In the genomic region with DNA sequence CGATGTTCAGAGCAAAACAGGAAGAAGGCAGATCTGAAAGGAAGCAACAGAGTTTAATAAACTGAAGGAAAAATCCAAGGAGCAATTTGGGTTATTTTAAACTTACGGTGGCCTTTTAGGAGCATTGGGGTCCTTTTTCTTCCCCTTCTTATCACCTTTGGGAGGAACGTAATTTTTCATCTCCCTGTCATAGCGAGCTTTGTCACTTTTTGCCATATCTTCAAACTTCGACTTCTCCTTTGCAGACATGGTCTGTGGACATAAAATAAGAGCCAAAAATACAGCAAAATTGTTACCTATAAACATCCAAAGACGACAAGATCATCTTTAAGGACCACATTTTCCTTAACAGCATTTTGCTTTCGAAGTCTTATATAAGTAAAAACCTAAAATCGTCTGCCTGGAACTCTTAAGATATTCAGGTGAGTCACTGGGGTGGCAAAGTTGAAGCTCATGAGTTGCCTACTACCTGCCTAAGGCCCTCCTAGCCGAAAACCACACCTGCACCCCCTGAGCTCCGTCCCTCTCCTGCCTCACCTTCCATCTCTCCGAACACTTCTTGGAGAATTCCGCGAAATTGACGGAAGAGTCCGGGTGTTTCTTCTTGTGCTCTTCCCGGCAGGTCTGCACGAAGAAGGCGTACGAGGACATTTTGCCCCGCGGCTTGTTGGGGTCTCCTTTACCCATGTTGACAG, we compare ENCODE assay signal across 8 cellular contexts. TPM values are rescaled to one million over a fixed set of nuclear protein-coding genes. Genes with fewer than 3 reads are reported as not detected.
DNase-seq lines count a peak whose midpoint lies in the region; ATAC-seq and TF ChIP-seq lines count a peak whose summit lies in the region.

No MANE protein-coding gene starts in this region.

- TF ChIP-seq CTCF in BE2C (IDR thresholded peaks at IDR 0.05; ENCODE audit: low read depth, low read length) (no peak), IMR-90 (conservative IDR thresholded peaks at IDR 0.05; ENCODE audit: low read depth, low read length) (no peak), glutamatergic neuron (IDR thresholded peaks at IDR 0.05; ENCODE audit: partially characterized antibody, unreplicated experiment) (no peak)

- intact Hi-C loops in IMR-90 (cut with micrococcal nuclease) = loop anchor here (5.0 kb wide), 1 partner anchor 144 kb away; no protein-coding TSS in a partner anchor

- WGBS in IMR-90 (ENCODE audit: extremely low coverage in 2 of 2, insufficient read length in 1 of 2), 2 experiments = 2% methylated on average over 8 of the region's 21 CpGs; no CpG with 5 or more reads in 1 of the 2 experiments

- POLR2A ChIA-PET in IMR-90 (lab: Charles Lee; ENCODE audit: unreplicated experiment) = no interaction called here

- peak overlapping the region in 1 of 2 experiments; percentile 11; a peak in 1 of 4 replicates for H4K8ac ChIP-seq in IMR-90 (ENCODE audit: low read depth in 2 of 2, low read length in 2 of 2)

- no peak for DNase-seq in BE2C
- DNase-seq in IMR-90 = peak; percentile 1
- DNase-seq in activated effector memory CD4-positive, alpha-beta T cell treated with anti-CD3 and anti-CD28 coated beads, Interleukin-2, amount 50 U/mL, for 16 hours = peak; percentile 69
- no peak for DNase-seq in glutamatergic neuron
- DNase-seq in NCI-H1436 treated with DMSO at 0.1 percent for 48 hours (lab: John Stamatoyannopoulos, UW) = no peak
- no peak for DNase-seq in DMS79 treated with DMSO at 0.1 percent for 48 hours (lab: John Stamatoyannopoulos, UW)

- H3K4me1 Mint-ChIP-seq in glutamatergic neuron (ENCODE audit: low read depth, unreplicated experiment) = peaks cover 7% of the 10 kb centered on the region

- H3K9me3 ChIP-seq in BE2C (no peaks in the 10 kb centered on the region), IMR-90 (ENCODE audit: control insufficient read depth, insufficient read depth, low read length) (no peaks in the 10 kb centered on the region), skeletal muscle satellite cell (replicated peaks; ENCODE audit: low read length) (no peaks in the 10 kb centered on the region)

- peak overlapping the region; percentile 45 for H3K27ac ChIP-seq in IMR-90 (ENCODE audit: insufficient read depth, low read length)

- no peak overlapping the region for H2AK9ac ChIP-seq in IMR-90 (replicated peaks; ENCODE audit: low read depth, low read length, poor library complexity)

- H2BK5ac ChIP-seq in IMR-90 (ENCODE audit: low read depth, low read length, poor library complexity, severe bottlenecking) = peak overlapping the region; percentile 86

- no peak overlapping the region for H2BK20ac ChIP-seq in IMR-90 (ENCODE audit: low read depth, low read length)

- H3K9me3 Mint-ChIP-seq in glutamatergic neuron (ENCODE audit: unreplicated experiment) = peaks cover 12% of the 10 kb centered on the region

- H3K4me3 Mint-ChIP-seq in glutamatergic neuron (ENCODE audit: unreplicated experiment) = peak overlapping the region; percentile 95

- peak overlapping the region; percentile 20 for H3K27ac Mint-ChIP-seq in glutamatergic neuron (ENCODE audit: unreplicated experiment)

- no TSS peak for BruUV-seq in IMR-90 (replicated peaks; lab: Mats Ljungman, UMichigan)

- H4K5ac ChIP-seq in IMR-90 (ENCODE audit: low read depth, low read length) = peak overlapping the region; percentile 1; the same call in 1 of the 2 replicates

- TF ChIP-seq POLR2A in IMR-90 (IDR thresholded peaks at IDR 0.05; ENCODE audit: low read depth, low read length) = no peak

- H3K4me3 ChIP-seq in BE2C (ENCODE audit: low read depth, low read length) = peak overlapping the region; percentile 80
- H3K4me3 ChIP-seq in IMR-90 (ENCODE audit: insufficient read depth, low read depth, low read length) = peak overlapping the region; percentile 75
- H3K4me3 ChIP-seq in skeletal muscle satellite cell (ENCODE audit: low read length) = peak overlapping the region; percentile 93

- CTCF ChIA-PET in IMR-90 (lab: Yijun Ruan, JAX) = interaction anchor here (0.6 kb wide), 1 partner anchor 83 kb away, joined by 5 read pairs; no protein-coding TSS in a partner anchor

- H3K9ac ChIP-seq in IMR-90 (ENCODE audit: low read depth, low read length) = peak overlapping the region; percentile 84
- peak overlapping the region; percentile 100 for H3K9ac ChIP-seq in skeletal muscle satellite cell (ENCODE audit: low read depth, low read length)

- H3K27me3 ChIP-seq in BE2C (no peaks in the 10 kb centered on the region), IMR-90 (ENCODE audit: control insufficient read depth, insufficient read depth, low read length) (no peaks in the 10 kb centered on the region), skeletal muscle satellite cell (ENCODE audit: control insufficient read depth, insufficient read depth, low read length) (no peaks in the 10 kb centered on the region)

- H3K9me1 ChIP-seq in IMR-90 (ENCODE audit: insufficient read depth, low read length) = no peaks in the 10 kb centered on the region; the same call in 1 of the 2 replicates

- H4K20me1 ChIP-seq in IMR-90 (ENCODE audit: insufficient read depth, low read length) = no peaks in the 10 kb centered on the region

- dilution Hi-C loops in IMR-90 (cut with HindIII; ENCODE audit: low sequenced_read_pairs, unreplicated experiment) = no loop called here

- H3K14ac ChIP-seq in IMR-90 (replicated peaks; ENCODE audit: low read depth, low read length) = peak overlapping the region; percentile 68

- H3K56ac ChIP-seq in IMR-90 (ENCODE audit: extremely low read depth, insufficient read depth, low read length) = peak overlapping the region; percentile 27; the same call in 1 of the 2 replicates

- H3K18ac ChIP-seq in IMR-90 (ENCODE audit: low read depth, low read length) = no peak overlapping the region

- H3K36me3 Mint-ChIP-seq in glutamatergic neuron (ENCODE audit: unreplicated experiment) = no peaks in the 10 kb centered on the region

- TF ChIP-seq RAD21 in IMR-90 (IDR thresholded peaks at IDR 0.05; ENCODE audit: low read length) = no peak

- H3K4ac ChIP-seq in IMR-90 (ENCODE audit: low read depth, low read length) = peak overlapping the region; percentile 82

- H2AFZ ChIP-seq in IMR-90 (replicated peaks; ENCODE audit: low read length, poor library complexity) = peak overlapping the region; percentile 84

- H3K4me1 ChIP-seq in BE2C = no peaks in the 10 kb centered on the region
- no peaks in the 10 kb centered on the region for H3K4me1 ChIP-seq in IMR-90 (ENCODE audit: control insufficient read depth, insufficient read depth, low read length)
- peaks cover 26% of the 10 kb centered on the region for H3K4me1 ChIP-seq in skeletal muscle satellite cell (ENCODE audit: control insufficient read depth, insufficient read depth, low read length)

- H3K36me3 ChIP-seq in BE2C (peaks cover 55% of the 10 kb centered on the region), IMR-90 (ENCODE audit: control insufficient read depth, insufficient read depth, low read length) (peaks cover 6% of the 10 kb centered on the region), skeletal muscle satellite cell (ENCODE audit: insufficient read depth, low read length) (peaks cover 40% of the 10 kb centered on the region)

- no peak overlapping the region; the same call in 1 of the 2 replicates for H4K91ac ChIP-seq in IMR-90 (ENCODE audit: insufficient read depth, low read depth, low read length)

- peak overlapping the region; percentile 79 for H3K23ac ChIP-seq in IMR-90 (ENCODE audit: low read depth, low read length)

- H2AK5ac ChIP-seq in IMR-90 (ENCODE audit: low read depth, low read length) = peak overlapping the region; percentile 69

- in situ Hi-C loops in IMR-90 (cut with MboI; ENCODE audit: low sequenced_read_pairs) = no loop called here

- ATAC-seq in IMR-90 (ENCODE audit: low read depth) (no peak), GM18858 (IDR thresholded peaks at IDR 0.05; ENCODE audit: unreplicated experiment) (no peak)

- no peak overlapping the region for H2BK15ac ChIP-seq in IMR-90 (ENCODE audit: low read depth, low read length)

- H3K79me1 ChIP-seq in IMR-90 (ENCODE audit: low read depth in 1 of 2, low read length in 2 of 2) = peaks cover 0 to 4% of the 10 kb centered on the region in 2 experiments; a peak in 3 of 4 replicates

- H3K4me2 ChIP-seq in IMR-90 (ENCODE audit: low read depth, low read length) (peak overlapping the region; percentile 99), skeletal muscle satellite cell (ENCODE audit: low read length) (peak overlapping the region; percentile 93)

- no peak overlapping the region for H2BK120ac ChIP-seq in IMR-90 (ENCODE audit: low read depth, low read length)

- peaks cover 3% of the 10 kb centered on the region for H3K27me3 Mint-ChIP-seq in glutamatergic neuron (ENCODE audit: unreplicated experiment)

TF ChIP-seq in IMR-90, 13 proteins besides CTCF, POLR2A, EP300 and RAD21:
- TF ChIP-seq NFE2L2 (IDR thresholded peaks at IDR 0.05; ENCODE audit: low read depth, low read length) = no peak
- TF ChIP-seq FOS (IDR thresholded peaks at IDR 0.05; ENCODE audit: low read depth, low read length) = no peak
- TF ChIP-seq MAFK (IDR thresholded peaks at IDR 0.05; ENCODE audit: low read depth, low read length) = no peak
- TF ChIP-seq MAZ (IDR thresholded peaks at IDR 0.05; ENCODE audit: borderline replicate concordance, low read depth, low read length) = no peak
- TF ChIP-seq RCOR1 (IDR thresholded peaks at IDR 0.05; ENCODE audit: insufficient replicate concordance, low read length) = no peak
- no peak for TF ChIP-seq SMC3 (IDR thresholded peaks at IDR 0.05; ENCODE audit: low read depth, low read length)
- TF ChIP-seq BHLHE40 (IDR thresholded peaks at IDR 0.05; ENCODE audit: low read depth, low read length) = no peak
- no peak for TF ChIP-seq MXI1 (IDR thresholded peaks at IDR 0.05; ENCODE audit: borderline replicate concordance, low read depth, low read length)

RNA-seq across cellular contexts. Expression of a gene that starts 1.0 kb away (rescaled TPM):
- 86.8 TPM for polyA plus RNA-seq in BE2C (2012; ENCODE audit: insufficient read depth, insufficient read length, low read depth)
- total RNA-seq in IMR-90 (2012; rRNA removed) = 49.3 and 112 TPM in 2 replicates
- polyA plus RNA-seq in IMR-90 (2012; rRNA removed) = 83.2 and 106 TPM in 2 replicates
- polyA plus RNA-seq in IMR-90 (2012; cell fraction: cytosol; rRNA removed) = 19.0 and 21.0 TPM in 2 replicates
- 9.2 and 30.2 TPM in 2 replicates for polyA plus RNA-seq in IMR-90 (2012; cell fraction: nucleus; rRNA removed; ENCODE audit: low replicate concordance)
- total RNA-seq in glutamatergic neuron (ENCODE audit: unreplicated experiment) = 66.9 TPM
- total RNA-seq in skeletal muscle satellite cell (2012; rRNA removed) = 46.3 and 64.9 TPM in 2 replicates

RNA-seq across cellular contexts. Expression of a gene that starts 37.6 kb away (rescaled TPM):
- 15.7 TPM for polyA plus RNA-seq in BE2C (2012; ENCODE audit: insufficient read depth, insufficient read length, low read depth)
- 3.8 and 13.9 TPM in 2 replicates for total RNA-seq in IMR-90 (2012; rRNA removed)
- 11.7 and 15.6 TPM in 2 replicates for polyA plus RNA-seq in IMR-90 (2012; rRNA removed)
- 4.9 and 13.1 TPM in 2 replicates for polyA plus RNA-seq in IMR-90 (2012; cell fraction: cytosol; rRNA removed)
- polyA plus RNA-seq in IMR-90 (2012; cell fraction: nucleus; rRNA removed; ENCODE audit: low replicate concordance) = 5.9 and 6.5 TPM in 2 replicates
- total RNA-seq in glutamatergic neuron (ENCODE audit: unreplicated experiment) = 24.1 TPM
- 20.8 and 37.1 TPM in 2 replicates for total RNA-seq in skeletal muscle satellite cell (2012; rRNA removed)

Comparison
In these comparisons a context has a peak if more than half of its experiments do, and no peak if none do; other contexts are left out.
1. DNase-seq: peak in IMR-90 (single experiment) and activated effector memory CD4-positive, alpha-beta T cell treated with anti-CD3 and anti-CD28 coated beads, Interleukin-2, amount 50 U/mL, for 16 hours (single experiment); none in BE2C (single experiment), glutamatergic neuron (single experiment), NCI-H1436 treated with DMSO at 0.1 percent for 48 hours (single experiment) and DMS79 treated with DMSO at 0.1 percent for 48 hours (single experiment).
2. Peak in every context shown above with its lines, with median percentiles within 50 percentile points of each other: H3K4me3 ChIP-seq.